In genomic region chr1:180627411-180627810, GRCh38 we compare ENCODE assay signal across 22 cellular contexts. TPM values are rescaled to one million over a fixed set of nuclear protein-coding genes. Genes with fewer than 3 reads are reported as not detected.
DNase-seq lines count a peak whose midpoint lies in the region; ATAC-seq and TF ChIP-seq lines count a peak whose summit lies in the region.
"Had no signal": no experiment of that assay in that cellular context is flagged by ENCODE, and none has a peak within 500 bp of the region (broad histone marks: within the 10 kb centered on the region; RNA-seq: fewer than 3 reads in every experiment).

No MANE protein-coding gene starts in this region.

- H3K9ac ChIP-seq in IMR-90 (ENCODE audit: low read depth, low read length), result no peak overlapping the region
- H3K9ac ChIP-seq: BLaER1 treated with 17β-estradiol and CSF1 and Interleukin-3, amounts not matched to agents 10 nM and 100 nM had no signal

- H3K18ac ChIP-seq in IMR-90 (ENCODE audit: low read depth, low read length), result no peak overlapping the region

- TF ChIP-seq CTCF in IMR-90 (conservative IDR thresholded peaks at IDR 0.05; ENCODE audit: low read depth, low read length) (no peak), fibroblast of mammary gland (conservative IDR thresholded peaks at IDR 0.05; ENCODE audit: control insufficient read depth, insufficient read depth, low read depth, low read length) (no peak)

- CTCF ChIA-PET in IMR-90 (lab: Yijun Ruan, JAX), result no interaction called here

- no peak overlapping the region for H3K56ac ChIP-seq in IMR-90 (ENCODE audit: extremely low read depth, insufficient read depth, low read length)

- dilution Hi-C loops in IMR-90 (cut with HindIII; ENCODE audit: low sequenced_read_pairs, unreplicated experiment), result no loop called here

- DNase-seq in ELR (ENCODE audit: low read depth), result peak; percentile 34
- DNase-seq in IMR-90, result peak; percentile 63
- peak; percentile 76 for DNase-seq in RPMI7951 (ENCODE audit: low read depth)
- DNase-seq in fibroblast of mammary gland (ENCODE audit: low read depth), result peak; percentile 52
- DNase-seq in activated CD4-positive, alpha-beta T cell treated with anti-CD3 and anti-CD28 coated beads for 1 hour, result no peak
- no peak for DNase-seq in NCI-H187 (lab: John Stamatoyannopoulos, UW)
- DNase-seq in activated effector memory CD4-positive, alpha-beta T cell treated with anti-CD3 and anti-CD28 coated beads, Interleukin-2, amount 50 U/mL, for 16 hours, result no peak
- DNase-seq: Calu3; CD8-positive, alpha-beta T cell; EL; KG1; NCI-H1048; NCI-H146; NCI-H2081 treated with DMSO at 0.1 percent for 48 hours; NCI-H510A; NCI-H774; PC-9; T-helper 17 cell had no signal

- no peak overlapping the region for H2AK5ac ChIP-seq in IMR-90 (ENCODE audit: low read depth, low read length)

- 100% methylated on average over 1 of the region's 1 CpG; no CpG with 5 or more reads in 1 of the 2 experiments for WGBS in IMR-90 (ENCODE audit: extremely low coverage in 2 of 2, insufficient read length in 1 of 2), 2 experiments

- no peaks in the 10 kb centered on the region for H3K27me3 ChIP-seq in IMR-90 (ENCODE audit: control insufficient read depth, insufficient read depth, low read length)
- H3K27me3 ChIP-seq: BLaER1 treated with 17β-estradiol and CSF1 and Interleukin-3, amounts not matched to agents 10 nM and 100 nM; SJSA1 had no signal

- H3K4me3 ChIP-seq in IMR-90 (ENCODE audit: insufficient read depth, low read depth, low read length), result no peak overlapping the region
- H3K4me3 ChIP-seq in fibroblast of mammary gland (ENCODE audit: control insufficient read depth, low read depth, low read length), result no peak overlapping the region
- H3K4me3 ChIP-seq: BLaER1 treated with 17β-estradiol and CSF1 and Interleukin-3, amounts not matched to agents 10 nM and 100 nM; PC-9; SJSA1 had no signal

- H3K9me1 ChIP-seq in IMR-90 (ENCODE audit: insufficient read depth, low read length), result no peaks in the 10 kb centered on the region; the same call in 1 of the 2 replicates

- H3K4me1 ChIP-seq in IMR-90 (ENCODE audit: control insufficient read depth, insufficient read depth, low read length), result no peaks in the 10 kb centered on the region; the same call in 1 of the 2 replicates
- H3K4me1 ChIP-seq: SJSA1 had no signal

- H4K20me1 ChIP-seq in IMR-90 (ENCODE audit: insufficient read depth, low read length), result peaks cover 3% of the 10 kb centered on the region; the same call in 1 of the 2 replicates

- no peak overlapping the region for H2AK9ac ChIP-seq in IMR-90 (replicated peaks; ENCODE audit: low read depth, low read length, poor library complexity)

- no peak overlapping the region for H2BK15ac ChIP-seq in IMR-90 (ENCODE audit: low read depth, low read length)

- peaks cover under 1 to 4% of the 10 kb centered on the region in 2 experiments; a peak in 3 of 4 replicates for H3K79me1 ChIP-seq in IMR-90 (ENCODE audit: low read depth in 1 of 2, low read length in 2 of 2)

- no peaks in the 10 kb centered on the region for H3K9me3 ChIP-seq in IMR-90 (ENCODE audit: control insufficient read depth, insufficient read depth, low read length)
- H3K9me3 ChIP-seq: BLaER1 treated with 17β-estradiol and CSF1 and Interleukin-3, amounts not matched to agents 10 nM and 100 nM; SJSA1 had no signal

- ATAC-seq in IMR-90 (ENCODE audit: low read depth), result no peak
- no peak for ATAC-seq in HG03469 (IDR thresholded peaks at IDR 0.05; ENCODE audit: unreplicated experiment)
- ATAC-seq: CD8-positive, alpha-beta T cell; HCT116; T-helper 17 cell had no signal

- no peak overlapping the region for H4K91ac ChIP-seq in IMR-90 (ENCODE audit: insufficient read depth, low read depth, low read length)

- no peak overlapping the region for H2BK120ac ChIP-seq in IMR-90 (ENCODE audit: low read depth, low read length)

- in situ Hi-C loops in IMR-90 (cut with MboI; ENCODE audit: low sequenced_read_pairs), result loop anchor here (5.0 to 10.0 kb wide), 2 partner anchors 90 to 227 kb away; no protein-coding TSS in a partner anchor

- no TSS peak for BruUV-seq in IMR-90 (replicated peaks; lab: Mats Ljungman, UMichigan)

- no peak overlapping the region for H3K4ac ChIP-seq in IMR-90 (ENCODE audit: low read depth, low read length)

- no peak overlapping the region for H4K5ac ChIP-seq in IMR-90 (ENCODE audit: low read depth, low read length)

- H3K36me3 ChIP-seq in IMR-90 (ENCODE audit: control insufficient read depth, insufficient read depth, low read length), result no peaks in the 10 kb centered on the region
- H3K36me3 ChIP-seq: BLaER1 treated with 17β-estradiol and CSF1 and Interleukin-3, amounts not matched to agents 10 nM and 100 nM had no signal

- POLR2A ChIA-PET in IMR-90 (lab: Charles Lee; ENCODE audit: unreplicated experiment), result no interaction called here

- no peak overlapping the region for H2BK5ac ChIP-seq in IMR-90 (ENCODE audit: low read depth, low read length, poor library complexity, severe bottlenecking)

- TF ChIP-seq POLR2A in IMR-90 (IDR thresholded peaks at IDR 0.05; ENCODE audit: low read depth, low read length), result no peak

- H4K8ac ChIP-seq in IMR-90 (ENCODE audit: low read depth in 2 of 2, low read length in 2 of 2), result no peak overlapping the region

- no peak overlapping the region for H3K27ac ChIP-seq in IMR-90 (ENCODE audit: insufficient read depth, low read length)
- H3K27ac ChIP-seq: BLaER1 treated with 17β-estradiol and CSF1 and Interleukin-3, amounts not matched to agents 10 nM and 100 nM; PC-9; SJSA1 had no signal

- H3K4me2 ChIP-seq in IMR-90 (ENCODE audit: low read depth, low read length), result no peak overlapping the region
- H3K4me2 ChIP-seq: BLaER1 treated with 17β-estradiol and CSF1 and Interleukin-3, amounts not matched to agents 10 nM and 100 nM; PC-9 had no signal

- no peak overlapping the region for H3K23ac ChIP-seq in IMR-90 (ENCODE audit: low read depth, low read length)

- H3K14ac ChIP-seq in IMR-90 (replicated peaks; ENCODE audit: low read depth, low read length), result no peak overlapping the region

- no peak overlapping the region for H2AFZ ChIP-seq in IMR-90 (replicated peaks; ENCODE audit: low read length, poor library complexity)
- H2AFZ ChIP-seq: PC-9 had no signal

- intact Hi-C loops in IMR-90 (cut with micrococcal nuclease), result no loop called here

- no peak overlapping the region for H2BK20ac ChIP-seq in IMR-90 (ENCODE audit: low read depth, low read length)

- TF ChIP-seq RAD21 in IMR-90 (IDR thresholded peaks at IDR 0.05; ENCODE audit: low read length), result no peak

TF ChIP-seq in IMR-90, 13 proteins besides CTCF, POLR2A, EP300 and RAD21:
- TF ChIP-seq CEBPB (IDR thresholded peaks at IDR 0.05; ENCODE audit: low read depth, low read length) (no peak), RCOR1 (IDR thresholded peaks at IDR 0.05; ENCODE audit: insufficient replicate concordance, low read length) (no peak), MAFK (IDR thresholded peaks at IDR 0.05; ENCODE audit: low read depth, low read length) (no peak), MAZ (IDR thresholded peaks at IDR 0.05; ENCODE audit: borderline replicate concordance, low read depth, low read length) (no peak), RFX5 (IDR thresholded peaks at IDR 0.05; ENCODE audit: low read depth, low read length) (no peak)

RNA-seq across cellular contexts. Expression of gene XPR1, which starts 4.4 kb away (rescaled TPM):
- total RNA-seq in IMR-90 (2012; rRNA removed), result 25.1 and 25.3 TPM in 2 replicates
- polyA plus RNA-seq in IMR-90 (2012; rRNA removed), result 10.8 and 11.8 TPM in 2 replicates
- polyA plus RNA-seq in IMR-90 (2012; cell fraction: cytosol; rRNA removed), result 2.6 and 4.2 TPM in 2 replicates
- polyA plus RNA-seq in IMR-90 (2012; cell fraction: nucleus; rRNA removed; ENCODE audit: low replicate concordance), result 0.82 and 6.8 TPM in 2 replicates
- total RNA-seq in RPMI7951 (2014; rRNA removed; shearing (Covaris generic)), result 19.9 and 20.3 TPM in 2 replicates

Comparison
In these comparisons a context has a peak if more than half of its experiments do, and no peak if none do; other contexts are left out.
1. DNase-seq: peak in ELR (single experiment), IMR-90 (single experiment), RPMI7951 (single experiment) and fibroblast of mammary gland (single experiment); none in activated CD4-positive, alpha-beta T cell treated with anti-CD3 and anti-CD28 coated beads for 1 hour (single experiment), NCI-H187 (0 of 2) and activated effector memory CD4-positive, alpha-beta T cell treated with anti-CD3 and anti-CD28 coated beads, Interleukin-2, amount 50 U/mL, for 16 hours (single experiment).